Comparison of ENCODE assay signal across 2 cellular contexts in the genomic region with DNA sequence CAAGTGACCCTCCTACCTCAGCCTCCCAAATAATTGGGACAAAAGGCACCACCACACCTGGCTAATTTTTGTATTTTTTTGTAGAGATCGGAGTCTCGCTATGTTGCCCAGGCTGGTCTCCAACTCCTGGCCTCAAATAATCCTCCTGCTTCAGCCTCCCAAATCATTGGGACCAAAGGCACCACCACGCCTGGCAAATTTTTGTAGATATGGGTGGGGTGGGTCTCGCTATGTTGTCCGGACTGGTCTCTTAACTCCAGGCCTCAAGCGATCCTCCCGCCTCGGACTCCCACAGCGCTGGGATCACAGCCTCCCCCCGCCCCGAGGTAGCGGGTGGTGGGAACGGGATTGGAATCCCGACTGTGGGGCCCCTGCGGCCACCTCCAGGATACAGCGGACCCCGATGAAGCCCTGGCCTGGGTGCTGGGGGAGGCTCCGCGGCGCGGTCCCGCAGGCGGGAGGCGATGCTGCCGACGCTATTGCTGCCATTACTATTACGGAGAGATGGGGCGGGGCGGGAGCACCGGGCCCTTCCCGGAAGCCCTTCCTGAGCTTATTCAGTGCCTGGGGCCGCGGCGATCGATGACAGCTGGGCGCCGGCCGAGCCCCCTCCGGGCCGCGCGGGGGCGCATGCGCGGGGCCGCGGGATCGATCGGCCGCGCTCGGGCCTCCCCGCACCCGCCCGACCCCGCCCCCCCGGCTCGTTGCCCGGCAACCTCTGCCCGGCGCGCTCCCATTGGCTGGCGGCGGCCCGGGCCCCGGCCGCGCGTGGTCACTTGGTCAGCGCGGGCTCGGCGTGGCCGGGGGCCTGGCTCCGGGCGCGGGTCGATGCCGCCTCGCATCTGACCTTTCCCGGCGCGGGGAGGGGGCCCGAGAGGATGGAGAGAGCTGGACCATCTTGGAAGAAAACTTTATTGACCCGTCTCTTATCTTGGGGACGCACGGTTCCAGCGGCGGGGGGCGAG.
TF ChIP-seq lines count a peak whose summit lies in the region.

No MANE protein-coding gene starts in this region.

TF ChIP-seq in SK-N-SH treated with all-trans-retinoic acid at 6 μM for 48 hours, 23 proteins besides CTCF, POLR2A, EP300 and RAD21 (continued from another document):
- TF ChIP-seq, protein P1, sequence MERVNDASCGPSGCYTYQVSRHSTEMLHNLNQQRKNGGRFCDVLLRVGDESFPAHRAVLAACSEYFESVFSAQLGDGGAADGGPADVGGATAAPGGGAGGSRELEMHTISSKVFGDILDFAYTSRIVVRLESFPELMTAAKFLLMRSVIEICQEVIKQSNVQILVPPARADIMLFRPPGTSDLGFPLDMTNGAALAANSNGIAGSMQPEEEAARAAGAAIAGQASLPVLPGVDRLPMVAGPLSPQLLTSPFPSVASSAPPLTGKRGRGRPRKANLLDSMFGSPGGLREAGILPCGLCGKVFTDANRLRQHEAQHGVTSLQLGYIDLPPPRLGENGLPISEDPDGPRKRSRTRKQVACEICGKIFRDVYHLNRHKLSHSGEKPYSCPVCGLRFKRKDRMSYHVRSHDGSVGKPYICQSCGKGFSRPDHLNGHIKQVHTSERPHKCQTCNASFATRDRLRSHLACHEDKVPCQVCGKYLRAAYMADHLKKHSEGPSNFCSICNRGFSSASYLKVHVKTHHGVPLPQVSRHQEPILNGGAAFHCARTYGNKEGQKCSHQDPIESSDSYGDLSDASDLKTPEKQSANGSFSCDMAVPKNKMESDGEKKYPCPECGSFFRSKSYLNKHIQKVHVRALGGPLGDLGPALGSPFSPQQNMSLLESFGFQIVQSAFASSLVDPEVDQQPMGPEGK (CRISPR knock-in tag; IDR thresholded peaks at IDR 0.05; ENCODE audit: borderline replicate concordance), result no peak
- TF ChIP-seq BACH2 (CRISPR knock-in tag; IDR thresholded peaks at IDR 0.05; ENCODE audit: borderline replicate concordance) (no peak), GLIS3 (CRISPR knock-in tag; IDR thresholded peaks at IDR 0.05) (no peak), SNAI2 (CRISPR knock-in tag; IDR thresholded peaks at IDR 0.05) (no peak), ZFP3 (CRISPR knock-in tag; IDR thresholded peaks at IDR 0.05) (no peak), OSR1 (CRISPR knock-in tag; IDR thresholded peaks at IDR 0.05) (no peak), ZNF565 (CRISPR knock-in tag; conservative IDR thresholded peaks at IDR 0.05; ENCODE audit: low read depth) (no peak), TOX (CRISPR knock-in tag; IDR thresholded peaks at IDR 0.05; ENCODE audit: borderline replicate concordance) (no peak), RARB (CRISPR knock-in tag; IDR thresholded peaks at IDR 0.05) (no peak), ARNTL (CRISPR knock-in tag; IDR thresholded peaks at IDR 0.05; ENCODE audit: borderline replicate concordance, low read depth) (no peak), ZC3H10 (CRISPR knock-in tag; IDR thresholded peaks at IDR 0.05) (no peak), TCF4 (CRISPR knock-in tag; IDR thresholded peaks at IDR 0.05; ENCODE audit: borderline replicate concordance) (no peak)
- TF ChIP-seq, protein P2, sequence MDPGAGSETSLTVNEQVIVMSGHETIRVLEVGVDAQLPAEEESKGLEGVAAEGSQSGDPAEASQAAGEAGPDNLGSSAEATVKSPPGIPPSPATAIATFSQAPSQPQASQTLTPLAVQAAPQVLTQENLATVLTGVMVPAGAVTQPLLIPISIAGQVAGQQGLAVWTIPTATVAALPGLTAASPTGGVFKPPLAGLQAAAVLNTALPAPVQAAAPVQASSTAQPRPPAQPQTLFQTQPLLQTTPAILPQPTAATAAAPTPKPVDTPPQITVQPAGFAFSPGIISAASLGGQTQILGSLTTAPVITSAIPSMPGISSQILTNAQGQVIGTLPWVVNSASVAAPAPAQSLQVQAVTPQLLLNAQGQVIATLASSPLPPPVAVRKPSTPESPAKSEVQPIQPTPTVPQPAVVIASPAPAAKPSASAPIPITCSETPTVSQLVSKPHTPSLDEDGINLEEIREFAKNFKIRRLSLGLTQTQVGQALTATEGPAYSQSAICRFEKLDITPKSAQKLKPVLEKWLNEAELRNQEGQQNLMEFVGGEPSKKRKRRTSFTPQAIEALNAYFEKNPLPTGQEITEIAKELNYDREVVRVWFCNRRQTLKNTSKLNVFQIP (CRISPR knock-in tag; IDR thresholded peaks at IDR 0.05; ENCODE audit: borderline replicate concordance, low read depth), result no peak
- TF ChIP-seq, protein P3, sequence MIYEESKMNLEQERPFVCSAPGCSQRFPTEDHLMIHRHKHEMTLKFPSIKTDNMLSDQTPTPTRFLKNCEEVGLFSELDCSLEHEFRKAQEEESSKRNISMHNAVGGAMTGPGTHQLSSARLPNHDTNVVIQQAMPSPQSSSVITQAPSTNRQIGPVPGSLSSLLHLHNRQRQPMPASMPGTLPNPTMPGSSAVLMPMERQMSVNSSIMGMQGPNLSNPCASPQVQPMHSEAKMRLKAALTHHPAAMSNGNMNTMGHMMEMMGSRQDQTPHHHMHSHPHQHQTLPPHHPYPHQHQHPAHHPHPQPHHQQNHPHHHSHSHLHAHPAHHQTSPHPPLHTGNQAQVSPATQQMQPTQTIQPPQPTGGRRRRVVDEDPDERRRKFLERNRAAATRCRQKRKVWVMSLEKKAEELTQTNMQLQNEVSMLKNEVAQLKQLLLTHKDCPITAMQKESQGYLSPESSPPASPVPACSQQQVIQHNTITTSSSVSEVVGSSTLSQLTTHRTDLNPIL (CRISPR knock-in tag; IDR thresholded peaks at IDR 0.05; ENCODE audit: low read depth), result no peak

TF ChIP-seq in liver, 16 proteins besides CTCF, POLR2A, EP300 and RAD21 (continued from another document):
- TF ChIP-seq, protein P4, sequence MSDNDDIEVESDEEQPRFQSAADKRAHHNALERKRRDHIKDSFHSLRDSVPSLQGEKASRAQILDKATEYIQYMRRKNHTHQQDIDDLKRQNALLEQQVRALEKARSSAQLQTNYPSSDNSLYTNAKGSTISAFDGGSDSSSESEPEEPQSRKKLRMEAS (IDR thresholded peaks at IDR 0.05), result no peak
